ENCODE assay signal across 8 cellular contexts in genomic region chr14:50342211-50343080, GRCh38. TPM values are rescaled to one million over a fixed set of nuclear protein-coding genes. Genes with fewer than 3 reads are reported as not detected.
DNase-seq lines count a peak whose midpoint lies in the region; ATAC-seq and TF ChIP-seq lines count a peak whose summit lies in the region.

No MANE protein-coding gene starts in this region.

- H3K79me2 ChIP-seq in GM23248 (ENCODE audit: insufficient read depth): no peaks in the 10 kb centered on the region
- no peaks in the 10 kb centered on the region for H3K79me2 ChIP-seq in neural progenitor cell (ENCODE audit: low read depth)

- no peak overlapping the region for H3K27ac ChIP-seq in CD4-positive, alpha-beta memory T cell (ENCODE audit: low read depth, low read length)
- H3K27ac ChIP-seq in GM23248 (peak overlapping the region; percentile 49), foreskin keratinocyte (peak overlapping the region; percentile 54), neural progenitor cell (no peak overlapping the region)

- intact Hi-C loops in CD4-positive, alpha-beta memory T cell (cut with micrococcal nuclease): no loop called here

- peak in 3 of 5 donors; percentile 22 to 36 (median 32) for DNase-seq in CD4-positive, alpha-beta memory T cell
- peak; percentile 76 for DNase-seq in GM23248
- DNase-seq in NCI-H2196 treated with DMSO at 0.1 percent for 48 hours (lab: John Stamatoyannopoulos, UW; ENCODE audit: unreplicated experiment): peak; percentile 53
- peak; percentile 45 for DNase-seq in activated T-cell treated with anti-CD3 and anti-CD28 coated beads, Interleukin-2, amount 50 U/mL, for 24 hours
- peak in 1 of 2 donors; percentile 60 for DNase-seq in foreskin keratinocyte
- DNase-seq in neural progenitor cell (ENCODE audit: low spot score): peak; percentile 72
- no peak for DNase-seq in SIG-M5 treated with dmso at 0.1 percent for 504 hours (lab: John Stamatoyannopoulos, UW; ENCODE audit: unreplicated experiment)

- in situ Hi-C loops in GM23248 (cut with MboI): loop anchor here (25.0 kb wide), 1 partner anchor 420 kb away; no protein-coding TSS in a partner anchor

- peaks cover 6% of the 10 kb centered on the region for H3K36me3 ChIP-seq in CD4-positive, alpha-beta memory T cell (ENCODE audit: insufficient read depth, low read length)
- no peaks in the 10 kb centered on the region for H3K36me3 ChIP-seq in GM23248 (ENCODE audit: low read depth)
- no peaks in the 10 kb centered on the region for H3K36me3 ChIP-seq in neural progenitor cell

- peaks cover 9 to 24% of the 10 kb centered on the region in 2 donors for H3K36me3 Mint-ChIP-seq in CD4-positive, alpha-beta memory T cell
- H3K36me3 Mint-ChIP-seq in activated T-cell treated with anti-CD3 and anti-CD28 coated beads, Interleukin-2, amount 50 U/mL, for 24 hours (ENCODE audit: low read depth): peaks cover 13% of the 10 kb centered on the region
- no peaks in the 10 kb centered on the region for H3K36me3 Mint-ChIP-seq in neural progenitor cell

- H3K9me3 ChIP-seq in CD4-positive, alpha-beta memory T cell (ENCODE audit: control insufficient read depth in 1 of 2, low read length in 2 of 2): no peaks in the 10 kb centered on the region
- H3K9me3 ChIP-seq in GM23248 (ENCODE audit: low read depth): no peaks in the 10 kb centered on the region
- H3K9me3 ChIP-seq in neural progenitor cell (ENCODE audit: low read depth): no peaks in the 10 kb centered on the region

- H3K4me2 ChIP-seq in GM23248 (ENCODE audit: unreplicated experiment) (peak overlapping the region; percentile 83), neural progenitor cell (peak overlapping the region; percentile 10)

- H3K9ac ChIP-seq in GM23248 (peak overlapping the region; percentile 56), neural progenitor cell (no peak overlapping the region)

- H3K4me1 ChIP-seq in CD4-positive, alpha-beta memory T cell (ENCODE audit: insufficient read depth, low read length): no peaks in the 10 kb centered on the region
- H3K4me1 ChIP-seq in GM23248 (ENCODE audit: insufficient read depth) (peaks cover 40% of the 10 kb centered on the region), foreskin keratinocyte (peaks cover 24% of the 10 kb centered on the region), neural progenitor cell (peaks cover 19% of the 10 kb centered on the region)

- peak overlapping the region in 4 of 7 donors; percentile 35 to 79 (median 66) for H3K27ac Mint-ChIP-seq in CD4-positive, alpha-beta memory T cell
- no peak overlapping the region for H3K27ac Mint-ChIP-seq in activated T-cell treated with anti-CD3 and anti-CD28 coated beads, Interleukin-2, amount 50 U/mL, for 24 hours
- peak overlapping the region; percentile 82 for H3K27ac Mint-ChIP-seq in neural progenitor cell

- H3F3A ChIP-seq in GM23248 (ENCODE audit: insufficient read depth) (peaks cover 28% of the 10 kb centered on the region; the same call in 1 of the 2 replicates), neural progenitor cell (ENCODE audit: low read depth) (no peaks in the 10 kb centered on the region)

- no peak overlapping the region for H3K4me3 ChIP-seq in CD4-positive, alpha-beta memory T cell (ENCODE audit: low read length in 2 of 2)
- H3K4me3 ChIP-seq in GM23248: peak overlapping the region; percentile 65
- H3K4me3 ChIP-seq in neural progenitor cell: no peak overlapping the region

- no peaks in the 10 kb centered on the region for H3K9me2 ChIP-seq in GM23248 (ENCODE audit: insufficient read depth)

- no peaks in the 10 kb centered on the region for H3K9me3 Mint-ChIP-seq in CD4-positive, alpha-beta memory T cell
- no peaks in the 10 kb centered on the region for H3K9me3 Mint-ChIP-seq in activated T-cell treated with anti-CD3 and anti-CD28 coated beads, Interleukin-2, amount 50 U/mL, for 24 hours
- no peaks in the 10 kb centered on the region for H3K9me3 Mint-ChIP-seq in neural progenitor cell

- WGBS in GM23248 (ENCODE audit: low coverage in 1 of 2, low lambda C conversion rate in 2 of 2, missing lambda C conversion rate in 2 of 2), 2 experiments: 1 to 4% methylated on average over 8 of the region's 8 CpGs

- no peaks in the 10 kb centered on the region for H3K27me3 ChIP-seq in CD4-positive, alpha-beta memory T cell (ENCODE audit: insufficient read depth, low read length)
- H3K27me3 ChIP-seq in GM23248 (replicated peaks; ENCODE audit: insufficient read depth): no peaks in the 10 kb centered on the region
- no peaks in the 10 kb centered on the region for H3K27me3 ChIP-seq in foreskin keratinocyte
- H3K27me3 ChIP-seq in neural progenitor cell: no peaks in the 10 kb centered on the region

- no peak overlapping the region for H3K4me3 Mint-ChIP-seq in CD4-positive, alpha-beta memory T cell
- H3K4me3 Mint-ChIP-seq in activated T-cell treated with anti-CD3 and anti-CD28 coated beads, Interleukin-2, amount 50 U/mL, for 24 hours: no peak overlapping the region
- H3K4me3 Mint-ChIP-seq in neural progenitor cell: no peak overlapping the region

- ATAC-seq in foreskin keratinocyte (peak; percentile 18), HG03280 (IDR thresholded peaks at IDR 0.05; ENCODE audit: unreplicated experiment) (no peak)

- TF ChIP-seq CTCF in foreskin keratinocyte (conservative IDR thresholded peaks at IDR 0.05) (peak; percentile 78), neural progenitor cell (IDR thresholded peaks at IDR 0.05) (peak; percentile 37)

- H3K4me1 Mint-ChIP-seq in CD4-positive, alpha-beta memory T cell: peaks cover 0 to 11% (median 6%) of the 10 kb centered on the region in 4 donors
- H3K4me1 Mint-ChIP-seq in activated T-cell treated with anti-CD3 and anti-CD28 coated beads, Interleukin-2, amount 50 U/mL, for 24 hours (ENCODE audit: low read depth): peaks cover 29% of the 10 kb centered on the region
- H3K4me1 Mint-ChIP-seq in neural progenitor cell: peaks cover 11% of the 10 kb centered on the region

- H4K20me1 ChIP-seq in GM23248 (ENCODE audit: insufficient read depth) (no peaks in the 10 kb centered on the region), neural progenitor cell (ENCODE audit: low read depth) (no peaks in the 10 kb centered on the region)

- CTCF ChIA-PET in CD4-positive, alpha-beta memory T cell (lab: Charles Lee; ENCODE audit: partially characterized antibody): interaction anchor here (0.6 to 1.4 kb wide), 3 partner anchors 11 to 189 kb away, joined by 3 to 5 read pairs (median 5); no protein-coding TSS in a partner anchor

- POLR2A ChIA-PET in CD4-positive, alpha-beta memory T cell (lab: Charles Lee; ENCODE audit: partially characterized antibody): interaction anchor here (1.1 kb wide), 1 partner anchor 190 kb away, joined by 3 read pairs; the partner anchor contains the start of gene MAP4K5

- peak overlapping the region; percentile 35 for H2AFZ ChIP-seq in GM23248
- H2AFZ ChIP-seq in neural progenitor cell (replicated peaks): no peak overlapping the region

- H3K27me3 Mint-ChIP-seq in CD4-positive, alpha-beta memory T cell: no peaks in the 10 kb centered on the region
- H3K27me3 Mint-ChIP-seq in activated T-cell treated with anti-CD3 and anti-CD28 coated beads, Interleukin-2, amount 50 U/mL, for 24 hours: no peaks in the 10 kb centered on the region
- no peaks in the 10 kb centered on the region for H3K27me3 Mint-ChIP-seq in neural progenitor cell (ENCODE audit: insufficient read depth, low read depth)

RNA-seq across cellular contexts. Expression of gene DMAC2L, which starts 30.3 kb away (rescaled TPM):
- 10 to 100 TPM; 15.9 to 19.5 TPM for total RNA-seq in CD4-positive, alpha-beta memory T cell
- polyA plus RNA-seq in CD4-positive, alpha-beta memory T cell: 10 to 100 TPM; 14.3 to 18.8 TPM
- 4.4 and 7.8 TPM in 2 replicates for total RNA-seq in GM23248 (2014; rRNA removed; shearing (Covaris generic))
- polyA plus RNA-seq in GM23248 (2016; fragmentation: Nextera tagmentation; extraction: Ambion mirVana) (12.3 and 15.9 TPM in 2 replicates), foreskin keratinocyte (8.0 and 8.8 TPM in 2 replicates)
- total RNA-seq in foreskin keratinocyte (7.7 and 7.8 TPM in 2 replicates), neural progenitor cell (ENCODE audit: low replicate concordance) (17.1 and 17.6 TPM in 2 replicates)

RNA-seq across cellular contexts. Expression of gene L2HGDH, which starts 30.4 kb away (rescaled TPM):
- total RNA-seq in CD4-positive, alpha-beta memory T cell: 1 to 10 TPM; 4.9 to 5.5 TPM
- polyA plus RNA-seq in CD4-positive, alpha-beta memory T cell: 1 to 10 TPM; 3.0 to 6.1 TPM
- total RNA-seq in GM23248 (2014; rRNA removed; shearing (Covaris generic)): 1.3 and 2.6 TPM in 2 replicates
- polyA plus RNA-seq in GM23248 (2016; fragmentation: Nextera tagmentation; extraction: Ambion mirVana) (1.8 and 2.0 TPM in 2 replicates), foreskin keratinocyte (2.7 and 3.7 TPM in 2 replicates)
- total RNA-seq in foreskin keratinocyte (7.2 and 9.1 TPM in 2 replicates), neural progenitor cell (ENCODE audit: low replicate concordance) (13.6 and 14.0 TPM in 2 replicates)

RNA-seq across cellular contexts. Expression of gene CDKL1, which starts 54.2 kb away (rescaled TPM):
- 1 to 10 TPM; 6.4 to 6.5 TPM for total RNA-seq in CD4-positive, alpha-beta memory T cell
- 10 to 100 TPM in 1 of 2 donors, 1 to 10 TPM in 1; 1.6 to 12.0 TPM for polyA plus RNA-seq in CD4-positive, alpha-beta memory T cell
- 1.1 and 5.0 TPM in 2 replicates for total RNA-seq in GM23248 (2014; rRNA removed; shearing (Covaris generic))
- polyA plus RNA-seq in GM23248 (2016; fragmentation: Nextera tagmentation; extraction: Ambion mirVana): 2.2 and 2.9 TPM in 2 replicates
- 4.2 and 6.1 TPM in 2 replicates for total RNA-seq in foreskin keratinocyte
- 1.8 TPM in 2 replicates for polyA plus RNA-seq in foreskin keratinocyte
- total RNA-seq in neural progenitor cell (ENCODE audit: low replicate concordance): 0.62 and 2.5 TPM in 2 replicates

Comparison
In these comparisons a context has a peak if more than half of its experiments do, and no peak if none do; other contexts are left out.
1. H3K27ac ChIP-seq: peak in GM23248 (single experiment) and foreskin keratinocyte (single experiment); none in CD4-positive, alpha-beta memory T cell (single experiment) and neural progenitor cell (single experiment).